19 cellular contexts compared by ENCODE assay signal in genomic region chr6:139602577-139602976, GRCh38.
"Had no signal": no experiment of that assay in that cellular context is flagged by ENCODE, and none has a peak within 500 bp of the region (broad histone marks: within the 10 kb centered on the region; RNA-seq: fewer than 3 reads in every experiment).

No MANE protein-coding gene starts in this region.

- H3K36me3 ChIP-seq: ascending aorta, brain microvascular endothelial cell, heart right ventricle, spleen, thoracic aorta, upper lobe of right lung had no signal

- H3K27me3 ChIP-seq: ascending aorta, brain microvascular endothelial cell, heart right ventricle, upper lobe of right lung had no signal

- H3K4me1 Mint-ChIP-seq: central memory CD8-positive, alpha-beta T cell had no signal

- H3K9me3 ChIP-seq: SK-N-SH, spleen, thoracic aorta, upper lobe of right lung had no signal

- H3K27ac Mint-ChIP-seq: activated CD4-positive, alpha-beta memory T cell treated with anti-CD3 and anti-CD28 coated beads, Interleukin-2, amount 10 ng/mL, durations not matched to agents 7 days and 5 days; activated CD4-positive, alpha-beta T cell treated with anti-CD3 and anti-CD28 coated beads, Interleukin-2, amount 10 ng/mL, durations not matched to agents 24 days and 14 days; progenitor cell of endocrine pancreas had no signal

- DNase-seq: activated CD4-positive, alpha-beta memory T cell treated with anti-CD3 and anti-CD28 coated beads, Interleukin-2, amount 10 ng/mL, durations not matched to agents 7 days and 5 days; activated CD4-positive, alpha-beta T cell treated with anti-CD3 and anti-CD28 coated beads, Interleukin-2, amount 10 ng/mL, durations not matched to agents 24 days and 14 days; activated gamma-delta T cell; activated naive CD4-positive, alpha-beta T cell treated with anti-CD3 and anti-CD28 coated beads, Interleukin-2, amount 50 U/mL, for 16 hours; brain microvascular endothelial cell; foreskin fibroblast; heart right ventricle; SK-N-SH; spleen; stimulated activated CD4-positive, alpha-beta T cell treated with anti-CD3 and anti-CD28 coated beads, Interleukin-4, amount 100 ng/mL, for 1 hour; stimulated activated naive CD4-positive, alpha-beta T cell; upper lobe of right lung had no signal

- H3K4me3 Mint-ChIP-seq: activated CD4-positive, alpha-beta memory T cell treated with anti-CD3 and anti-CD28 coated beads, Interleukin-2, amount 10 ng/mL, durations not matched to agents 7 days and 5 days; activated CD4-positive, alpha-beta T cell treated with anti-CD3 and anti-CD28 coated beads, Interleukin-2, amount 10 ng/mL, durations not matched to agents 24 days and 14 days; central memory CD8-positive, alpha-beta T cell had no signal

- H3K4me3 ChIP-seq: ascending aorta, heart right ventricle, spleen, thoracic aorta, upper lobe of right lung had no signal

- H3K9me3 Mint-ChIP-seq: activated CD4-positive, alpha-beta memory T cell treated with anti-CD3 and anti-CD28 coated beads, Interleukin-2, amount 10 ng/mL, durations not matched to agents 7 days and 5 days; central memory CD8-positive, alpha-beta T cell had no signal

- ATAC-seq: activated CD4-positive, CD25-positive, alpha-beta regulatory T cell treated with anti-CD3 and anti-CD28 coated beads, Interleukin-2, amount 50 U/mL, for 24 hours; heart right ventricle; left lobe of liver; upper lobe of right lung had no signal

- H3K27me3 Mint-ChIP-seq: activated CD4-positive, alpha-beta memory T cell treated with anti-CD3 and anti-CD28 coated beads, Interleukin-2, amount 10 ng/mL, durations not matched to agents 7 days and 5 days; central memory CD8-positive, alpha-beta T cell; progenitor cell of endocrine pancreas had no signal

- H3K27ac ChIP-seq: ascending aorta, brain microvascular endothelial cell, heart right ventricle, thoracic aorta, upper lobe of right lung, VCaP had no signal
